Comparison of ENCODE assay signal across 1 cellular context in the genomic region with DNA sequence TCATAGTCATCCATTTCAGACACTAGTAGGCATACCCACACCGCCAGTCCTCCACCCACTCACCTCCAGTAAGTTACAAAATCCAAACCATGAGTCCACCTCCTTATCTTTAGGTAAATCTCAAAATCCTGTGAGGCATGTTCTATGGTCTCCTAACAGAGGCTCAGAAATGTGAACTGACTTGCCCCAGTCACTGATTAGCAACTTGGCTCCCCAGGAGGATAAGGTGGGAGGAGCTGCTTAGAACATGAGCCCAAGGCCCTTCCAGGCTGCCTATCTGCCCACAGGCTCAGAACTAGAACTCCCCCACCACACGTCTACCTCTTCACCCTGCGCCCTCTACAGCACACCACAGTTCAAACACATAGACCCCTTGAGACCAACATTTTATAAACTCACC.
TF ChIP-seq lines count a peak whose summit lies in the region.

No MANE protein-coding gene starts in this region.

TF ChIP-seq in HepG2, 621 proteins besides CTCF, POLR2A, EP300 and RAD21:
- no peak for TF ChIP-seq ZNF34 (CRISPR knock-in tag; IDR thresholded peaks at IDR 0.05; ENCODE audit: borderline replicate concordance)
- TF ChIP-seq SALL2 (CRISPR knock-in tag; IDR thresholded peaks at IDR 0.05) = no peak
- no peak for TF ChIP-seq PLRG1 (conservative IDR thresholded peaks at IDR 0.05)
- peak; percentile 32; the same call in 1 of the 2 replicates for TF ChIP-seq ZBTB33 (CRISPR knock-in tag; IDR thresholded peaks at IDR 0.05)
- no peak for TF ChIP-seq MTERF4 (CRISPR knock-in tag; IDR thresholded peaks at IDR 0.05)
TF ChIP-seq in HepG2: peak in this region for 1.
